In genomic region chr5:164578401-164578800, GRCh38 we compare ENCODE assay signal across 30 cellular contexts.
"Had no signal": no experiment of that assay in that cellular context is flagged by ENCODE, and none has a peak within 500 bp of the region (broad histone marks: within the 10 kb centered on the region; RNA-seq: fewer than 3 reads in every experiment).

No MANE protein-coding gene starts in this region.

- H3K4me1 ChIP-seq: ascending aorta, breast epithelium, colonic mucosa had no signal

- H3K4me3 Mint-ChIP-seq: activated B cell treated with CpG ODN at 0.5 μM for 24 hours; activated CD8-positive, alpha-beta memory T cell treated with anti-CD3 and anti-CD28 coated beads, Interleukin-2, amount 10 ng/mL, durations not matched to agents 7 days and 5 days; activated CD8-positive, alpha-beta T cell treated with anti-CD3 and anti-CD28 coated beads, Interleukin-2, amount 10 ng/mL, durations not matched to agents 7 days and 5 days; activated naive CD4-positive, alpha-beta T cell treated with anti-CD3 and anti-CD28 coated beads, Interleukin-2, amount 10 ng/mL, durations not matched to agents 7 days and 5 days; activated naive CD8-positive, alpha-beta T cell treated with anti-CD3 and anti-CD28 coated beads, Interleukin-2, amount 10 ng/mL, durations not matched to agents 7 days and 5 days; activated T-helper 1 cell treated with anti-CD3 and anti-CD28 coated beads, Interleukin-12 subunit alpha, Interleukin-12 subunit beta, Interleukin-2, Interleukin-4 antibody, amounts not matched to agents 30 ng/mL and 10 ng/mL and 1 ng/mL, durations not matched to agents 14 hours and 24 hours and 36 hours; brain had no signal

- H3K36me3 Mint-ChIP-seq: activated CD8-positive, alpha-beta memory T cell treated with anti-CD3 and anti-CD28 coated beads, Interleukin-2, amount 10 ng/mL, durations not matched to agents 7 days and 5 days; activated naive CD4-positive, alpha-beta T cell treated with anti-CD3 and anti-CD28 coated beads, Interleukin-2, amount 10 ng/mL, durations not matched to agents 7 days and 5 days; activated naive CD4-positive, alpha-beta T cell treated with anti-CD3 and anti-CD28 coated beads, Interleukin-2, amount 50 U/mL, for 72 hours; activated naive CD8-positive, alpha-beta T cell treated with anti-CD3 and anti-CD28 coated beads, Interleukin-2, amount 10 ng/mL, durations not matched to agents 7 days and 5 days; brain had no signal

- H3K4me3 ChIP-seq: ascending aorta, breast epithelium, cardiac muscle cell, colonic mucosa had no signal

- H3K27me3 ChIP-seq: ascending aorta, breast epithelium, cardiac muscle cell, colonic mucosa had no signal

- H3K27me3 Mint-ChIP-seq: activated B cell treated with CpG ODN at 0.5 μM for 24 hours; activated CD8-positive, alpha-beta memory T cell treated with anti-CD3 and anti-CD28 coated beads, Interleukin-2, amount 10 ng/mL, durations not matched to agents 7 days and 5 days; activated naive CD4-positive, alpha-beta T cell treated with anti-CD3 and anti-CD28 coated beads, Interleukin-2, amount 10 ng/mL, durations not matched to agents 7 days and 5 days; activated naive CD8-positive, alpha-beta T cell treated with anti-CD3 and anti-CD28 coated beads, Interleukin-2, amount 10 ng/mL, durations not matched to agents 7 days and 5 days had no signal

- H3K9me3 Mint-ChIP-seq: activated B cell treated with CpG ODN at 0.5 μM for 24 hours; activated naive CD8-positive, alpha-beta T cell treated with anti-CD3 and anti-CD28 coated beads, Interleukin-2, amount 10 ng/mL, durations not matched to agents 7 days and 5 days; activated T-helper 1 cell treated with anti-CD3 and anti-CD28 coated beads, Interleukin-12 subunit alpha, Interleukin-12 subunit beta, Interleukin-2, Interleukin-4 antibody, amounts not matched to agents 30 ng/mL and 10 ng/mL and 1 ng/mL, durations not matched to agents 14 hours and 24 hours and 36 hours; activated T-helper 2 cell treated with anti-CD3 and anti-CD28 coated beads, Interferon-gamma antibody, Interleukin-2, Interleukin-4, amounts not matched to agents 10 μg/mL and 5 μg/mL and 100 μg/mL, durations not matched to agents 14 hours and 24 hours and 36 hours; brain had no signal

- ATAC-seq: activated CD4-positive, CD25-positive, alpha-beta regulatory T cell treated with anti-CD3 and anti-CD28 coated beads, Interleukin-2, amount 50 U/mL, for 24 hours; activated CD8-positive, alpha-beta memory T cell treated with anti-CD3 and anti-CD28 coated beads, Interleukin-2, amount 10 ng/mL, durations not matched to agents 7 days and 5 days; activated CD8-positive, alpha-beta T cell treated with anti-CD3 and anti-CD28 coated beads, Interleukin-2, amount 10 ng/mL, durations not matched to agents 7 days and 5 days; activated naive CD4-positive, alpha-beta T cell treated with anti-CD3 and anti-CD28 coated beads, Interleukin-2, amount 50 U/mL, for 72 hours; esophagus mucosa had no signal

- H3K9me3 ChIP-seq: ascending aorta, breast epithelium, colonic mucosa had no signal

- DNase-seq: activated B cell treated with CpG ODN at 0.5 μM for 24 hours; activated CD4-positive, alpha-beta T cell treated with anti-CD3 and anti-CD28 coated beads for 48 hours; activated CD4-positive, alpha-beta T cell treated with anti-CD3 and anti-CD28 coated beads, Interleukin-2, amount 50 U/mL, for 1 hour; activated CD4-positive, alpha-beta T cell treated with anti-CD3 and anti-CD28 coated beads, Interleukin-2, amount 50 U/mL, for 48 hours; activated CD8-positive, alpha-beta memory T cell treated with anti-CD3 and anti-CD28 coated beads, Interleukin-2, amount 10 ng/mL, durations not matched to agents 7 days and 5 days; activated CD8-positive, alpha-beta memory T cell treated with anti-CD3 and anti-CD28 coated beads, Interleukin-2, amount 50 U/mL, for 4 hours; activated CD8-positive, alpha-beta T cell treated with anti-CD3 and anti-CD28 coated beads, Interleukin-2, amount 10 ng/mL, durations not matched to agents 7 days and 5 days; activated gamma-delta T cell; activated naive CD4-positive, alpha-beta T cell; activated naive CD4-positive, alpha-beta T cell treated with anti-CD3 and anti-CD28 coated beads, Interleukin-2, amount 10 ng/mL, durations not matched to agents 7 days and 5 days; activated naive CD8-positive, alpha-beta T cell treated with anti-CD3 and anti-CD28 coated beads, Interleukin-2, amount 10 ng/mL, durations not matched to agents 7 days and 5 days; activated T-cell treated with anti-CD3 and anti-CD28 coated beads, Interleukin-2, amount 50 U/mL, for 1 hour; activated T-cell treated with anti-CD3 and anti-CD28 coated beads, Interleukin-2, amount 50 U/mL, for 48 hours; central memory CD4-positive, alpha-beta T cell; cerebellar nuclear complex; colonic mucosa; effector CD8-positive, alpha-beta T cell; foreskin fibroblast; head of caudate nucleus; T-helper 2 cell; WERI-Rb-1 had no signal

- H3K27ac Mint-ChIP-seq: activated B cell treated with CpG ODN at 0.5 μM for 24 hours; activated CD8-positive, alpha-beta memory T cell treated with anti-CD3 and anti-CD28 coated beads, Interleukin-2, amount 10 ng/mL, durations not matched to agents 7 days and 5 days; activated CD8-positive, alpha-beta T cell treated with anti-CD3 and anti-CD28 coated beads, Interleukin-2, amount 10 ng/mL, durations not matched to agents 7 days and 5 days; activated naive CD4-positive, alpha-beta T cell treated with anti-CD3 and anti-CD28 coated beads, Interleukin-2, amount 10 ng/mL, durations not matched to agents 7 days and 5 days; activated naive CD4-positive, alpha-beta T cell treated with anti-CD3 and anti-CD28 coated beads, Interleukin-2, amount 50 U/mL, for 72 hours; activated naive CD8-positive, alpha-beta T cell treated with anti-CD3 and anti-CD28 coated beads, Interleukin-2, amount 10 ng/mL, durations not matched to agents 7 days and 5 days; activated T-helper 1 cell treated with anti-CD3 and anti-CD28 coated beads, Interleukin-12 subunit alpha, Interleukin-12 subunit beta, Interleukin-2, Interleukin-4 antibody, amounts not matched to agents 30 ng/mL and 10 ng/mL and 1 ng/mL, durations not matched to agents 14 hours and 24 hours and 36 hours; activated T-helper 2 cell treated with anti-CD3 and anti-CD28 coated beads, Interferon-gamma antibody, Interleukin-2, Interleukin-4, amounts not matched to agents 10 μg/mL and 5 μg/mL and 100 μg/mL, durations not matched to agents 14 hours and 24 hours and 36 hours; brain had no signal

- H3K36me3 ChIP-seq: ascending aorta, breast epithelium, cardiac muscle cell, colonic mucosa, WERI-Rb-1 had no signal

- H3K4me1 Mint-ChIP-seq: activated B cell treated with CpG ODN at 0.5 μM for 24 hours; activated CD8-positive, alpha-beta memory T cell treated with anti-CD3 and anti-CD28 coated beads, Interleukin-2, amount 10 ng/mL, durations not matched to agents 7 days and 5 days; activated naive CD4-positive, alpha-beta T cell treated with anti-CD3 and anti-CD28 coated beads, Interleukin-2, amount 10 ng/mL, durations not matched to agents 7 days and 5 days; activated naive CD8-positive, alpha-beta T cell treated with anti-CD3 and anti-CD28 coated beads, Interleukin-2, amount 10 ng/mL, durations not matched to agents 7 days and 5 days had no signal
